In the genomic region with DNA sequence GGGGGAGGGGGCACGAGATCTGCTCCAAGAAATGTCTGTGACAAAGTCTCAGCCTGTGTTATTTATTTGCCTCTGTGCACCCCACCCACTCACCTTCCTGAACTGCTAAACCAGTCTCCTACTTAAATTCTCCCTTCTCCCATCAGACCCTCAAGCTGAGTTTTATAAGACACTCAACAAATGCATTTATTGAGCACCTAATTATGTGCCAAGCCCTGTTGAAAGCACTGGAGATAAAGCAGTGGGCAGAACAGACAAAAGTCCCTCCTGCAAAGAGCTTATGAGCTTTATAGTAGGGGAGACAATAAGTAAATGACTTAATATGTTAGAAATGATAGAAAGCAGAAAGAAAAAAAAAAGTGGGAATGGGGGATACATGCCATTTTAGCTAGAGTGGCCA, we compare ENCODE assay signal across 34 cellular contexts. TPM values are rescaled to one million over a fixed set of nuclear protein-coding genes. Genes with fewer than 3 reads are reported as not detected.
"Had no signal": no experiment of that assay in that cellular context is flagged by ENCODE, and none has a peak within 500 bp of the region (broad histone marks: within the 10 kb centered on the region; RNA-seq: fewer than 3 reads in every experiment).

No MANE protein-coding gene starts in this region.

- H3K36me3 ChIP-seq: adrenal gland, SJCRH30 had no signal

- H3K27ac Mint-ChIP-seq: activated B cell treated with CpG ODN at 0.5 μM for 24 hours; activated CD8-positive, alpha-beta T cell treated with anti-CD3 and anti-CD28 coated beads for 36 hours had no signal

- ATAC-seq: activated CD8-positive, alpha-beta T cell treated with anti-CD3 and anti-CD28 coated beads for 36 hours; activated T-cell treated with anti-CD3 and anti-CD28 coated beads, Interleukin-2, amount 50 U/mL, for 4 hours; body of pancreas; Panc1 had no signal

- H3K9me3 ChIP-seq: adrenal gland, body of pancreas, MG63, SJCRH30 had no signal

- DNase-seq: activated B cell treated with CpG ODN at 0.5 μM for 24 hours; activated CD4-positive, alpha-beta T cell treated with anti-CD3 and anti-CD28 coated beads for 4 hours; activated CD4-positive, alpha-beta T cell treated with anti-CD3 and anti-CD28 coated beads, Interleukin-2, amount 50 U/mL, for 1 hour; activated CD4-positive, CD25-positive, alpha-beta regulatory T cell treated with anti-CD3 and anti-CD28 coated beads, Interleukin-2, amount 50 U/mL, for 72 hours; activated CD8-positive, alpha-beta T cell treated with anti-CD3 and anti-CD28 coated beads for 36 hours; activated effector memory CD4-positive, alpha-beta T cell treated with anti-CD3 and anti-CD28 coated beads, Interleukin-2, amount 50 U/mL, for 16 hours; activated naive CD4-positive, alpha-beta T cell; activated naive CD4-positive, alpha-beta T cell treated with anti-CD3 and anti-CD28 coated beads, Interleukin-2, amount 50 U/mL, for 16 hours; activated T-cell treated with anti-CD3 and anti-CD28 coated beads, Interleukin-2, amount 50 U/mL, for 4 hours; adrenal gland; body of pancreas; caudate nucleus; cerebellar nuclear complex; Kasumi-1; KG1; MG63; MV-4-11; NCI-H1092; NCI-H1436 treated with DMSO at 0.1 percent for 48 hours; NCI-H1694 treated with DMSO at 0.1 percent for 48 hours; NCI-H2029; NCI-H345; NCI-H510A; NCI-H526; NCI-H748 treated with DMSO at 0.1 percent for 48 hours; SHP77; SJCRH30; T-helper 9 cell had no signal

- H3K4me3 Mint-ChIP-seq: activated B cell treated with CpG ODN at 0.5 μM for 24 hours; activated CD8-positive, alpha-beta T cell treated with anti-CD3 and anti-CD28 coated beads for 36 hours; activated T-cell treated with anti-CD3 and anti-CD28 coated beads, Interleukin-2, amount 50 U/mL, for 4 hours had no signal

- H3K4me1 ChIP-seq: SJCRH30 had no signal

- H3K9me3 Mint-ChIP-seq: activated B cell treated with CpG ODN at 0.5 μM for 24 hours; activated CD8-positive, alpha-beta T cell treated with anti-CD3 and anti-CD28 coated beads for 36 hours; activated T-cell treated with anti-CD3 and anti-CD28 coated beads, Interleukin-2, amount 50 U/mL, for 4 hours had no signal

- H3K27ac ChIP-seq: adrenal gland, body of pancreas, SJCRH30, SK-N-MC had no signal

- H3K4me3 ChIP-seq: adrenal gland, body of pancreas, MG63, SJCRH30, SK-N-MC had no signal

RNA-seq across cellular contexts. Expression of a gene that starts 11.7 kb away (rescaled TPM):
- total RNA-seq: activated CD8-positive, alpha-beta T cell treated with anti-CD3 and anti-CD28 coated beads for 36 hours; OCI-LY7 had no signal

RNA-seq across cellular contexts. Expression of a gene that starts 26.5 kb away (rescaled TPM):
- total RNA-seq: astrocyte, bronchial epithelial cell, OCI-LY7, RPMI7951 had no signal
